Comparison of ENCODE assay signal across 9 cellular contexts in genomic region chr1:67213164-67213563, GRCh38. TPM values are rescaled to one million over a fixed set of nuclear protein-coding genes. Genes with fewer than 3 reads are reported as not detected.
DNase-seq lines count a peak whose midpoint lies in the region; ATAC-seq, FAIRE-seq and TF ChIP-seq lines count a peak whose summit lies in the region.
"Had no signal": no experiment of that assay in that cellular context is flagged by ENCODE, and none has a peak within 500 bp of the region (broad histone marks: within the 10 kb centered on the region; RNA-seq: fewer than 3 reads in every experiment).

No MANE protein-coding gene starts in this region.

- POLR2A ChIA-PET in CD8-positive, alpha-beta T cell (lab: Charles Lee), result interaction anchor here (0.9 to 1.6 kb wide), 3 partner anchors 17 to 288 kb away, joined by 3 to 4 read pairs (median 4); no protein-coding TSS in a partner anchor

- H3K36me3 Mint-ChIP-seq in CD8-positive, alpha-beta T cell, result no peaks in the 10 kb centered on the region
- no peaks in the 10 kb centered on the region for H3K36me3 Mint-ChIP-seq in T-helper 17 cell (ENCODE audit: low read depth)
- H3K36me3 Mint-ChIP-seq: naive B cell had no signal

- no peak overlapping the region for H3K27ac Mint-ChIP-seq in CD8-positive, alpha-beta T cell
- H3K27ac Mint-ChIP-seq in T-helper 17 cell, result peak overlapping the region; percentile 45
- H3K27ac Mint-ChIP-seq: naive B cell had no signal

- H3K36me3 ChIP-seq in CD8-positive, alpha-beta T cell (ENCODE audit: insufficient read depth, low read length), result no peaks in the 10 kb centered on the region
- H3K36me3 ChIP-seq in kidney (ENCODE audit: control insufficient read depth in 1 of 2, insufficient read depth in 2 of 2, low read length in 2 of 2), result no peaks in the 10 kb centered on the region

- ATAC-seq in CD8-positive, alpha-beta T cell, result peak; percentile 53
- ATAC-seq in T-helper 17 cell, result peak; percentile 32
- no peak for ATAC-seq in GM18870 (IDR thresholded peaks at IDR 0.05; ENCODE audit: unreplicated experiment)

- peaks cover 17% of the 10 kb centered on the region for H3K4me1 Mint-ChIP-seq in CD8-positive, alpha-beta T cell (ENCODE audit: low read depth)
- peaks cover 14% of the 10 kb centered on the region for H3K4me1 Mint-ChIP-seq in T-helper 17 cell

- FAIRE-seq in kidney (lab: Jason Lieb, UNC), result no peak

- H3K4me3 Mint-ChIP-seq in CD8-positive, alpha-beta T cell, result no peak overlapping the region
- peak overlapping the region; percentile 41 for H3K4me3 Mint-ChIP-seq in T-helper 17 cell
- H3K4me3 Mint-ChIP-seq: naive B cell had no signal

- CTCF ChIA-PET in CD8-positive, alpha-beta T cell (lab: Charles Lee), result interaction anchor here (1.0 to 8.5 kb wide), 31 partner anchors 8 to 546 kb away, joined by 3 to 234 read pairs (median 6); partner anchors contain the start of gene IL23R

- DNase-seq in CD8-positive, alpha-beta T cell, result no peak
- DNase-seq in H4 (ENCODE audit: low spot score) (peak; percentile 38), T-helper 17 cell (no peak), kidney (no peak), amygdala (lab: John Stamatoyannopoulos, UW) (no peak)
- DNase-seq in stimulated activated CD4-positive, alpha-beta T cell treated with anti-CD3 and anti-CD28 coated beads, Interleukin-1b, Interleukin-23, amount 100 ng/mL, for 48 hours, result no peak
- DNase-seq in activated CD4-positive, alpha-beta T cell treated with anti-CD3 and anti-CD28 coated beads for 1 hour, result no peak
- DNase-seq: naive B cell had no signal

- peak; percentile 31 for TF ChIP-seq CTCF in CD8-positive, alpha-beta T cell (IDR thresholded peaks at IDR 0.05)
- TF ChIP-seq CTCF in kidney (IDR thresholded peaks at IDR 0.05; ENCODE audit: borderline replicate concordance, extremely low read depth, insufficient read depth), result peak; percentile 38

- H3K9me3 ChIP-seq in CD8-positive, alpha-beta T cell (ENCODE audit: low read length), result no peaks in the 10 kb centered on the region
- H3K9me3 ChIP-seq in T-helper 17 cell (ENCODE audit: control insufficient read depth, low read length, poor library complexity, severe bottlenecking) (no peaks in the 10 kb centered on the region), kidney (ENCODE audit: control insufficient read depth in 1 of 2, low read length in 2 of 2) (no peaks in the 10 kb centered on the region)

- H3K27me3 Mint-ChIP-seq in CD8-positive, alpha-beta T cell (ENCODE audit: low read depth), result no peaks in the 10 kb centered on the region
- no peaks in the 10 kb centered on the region for H3K27me3 Mint-ChIP-seq in T-helper 17 cell
- H3K27me3 Mint-ChIP-seq: naive B cell had no signal

- H3K9me3 Mint-ChIP-seq in CD8-positive, alpha-beta T cell, result no peaks in the 10 kb centered on the region
- H3K9me3 Mint-ChIP-seq: naive B cell had no signal

- H3K4me3 ChIP-seq in CD8-positive, alpha-beta T cell (ENCODE audit: low read depth, low read length), result no peak overlapping the region
- H3K4me3 ChIP-seq in kidney (ENCODE audit: low read length in 2 of 2), result no peak overlapping the region

- peaks cover 10% of the 10 kb centered on the region for H3K4me1 ChIP-seq in CD8-positive, alpha-beta T cell (ENCODE audit: insufficient read depth, low read length)
- peaks cover 3 to 6% of the 10 kb centered on the region in 2 donors for H3K4me1 ChIP-seq in kidney (ENCODE audit: control insufficient read depth in 1 of 2, insufficient read depth in 1 of 2, low read depth in 1 of 2, low read length in 2 of 2)

- intact Hi-C loops in CD8-positive, alpha-beta T cell (cut with DNase I, micrococcal nuclease), result loop anchor here (2.0 to 10.0 kb wide), 5 partner anchors 41 to 448 kb away; partner anchors contain the start of gene SLC35D1 (in 1 of the 2)
- intact Hi-C loops in kidney (cut with DNase I), result no loop called here

- no peaks in the 10 kb centered on the region for H3K27me3 ChIP-seq in CD8-positive, alpha-beta T cell (ENCODE audit: insufficient read depth, low read length)

- H3K27ac ChIP-seq in CD8-positive, alpha-beta T cell (ENCODE audit: low read depth, low read length), result no peak overlapping the region
- H3K27ac ChIP-seq in kidney (ENCODE audit: low read depth in 2 of 2, low read length in 2 of 2), result no peak overlapping the region

- no peak overlapping the region for H3K9ac ChIP-seq in kidney (ENCODE audit: low read length in 2 of 2)

RNA-seq across cellular contexts. Expression of gene IL23R, which starts 46.9 kb away (rescaled TPM):
- total RNA-seq in CD8-positive, alpha-beta T cell, result under 1 TPM in 1 of 2 experiments, not detected in 1; 0.11 TPM
- total RNA-seq in H4 (2014; rRNA removed; shearing (Covaris generic)), result not detected in 2 replicates
- 1 to 10 TPM; 2.4 to 2.8 TPM for total RNA-seq in T-helper 17 cell
- total RNA-seq in kidney, result 0.19 TPM
- not detected for polyA plus RNA-seq in kidney (ENCODE audit: insufficient read depth, low read depth, low replicate concordance)
